ENCODE assay signal across 11 cellular contexts in the genomic region with DNA sequence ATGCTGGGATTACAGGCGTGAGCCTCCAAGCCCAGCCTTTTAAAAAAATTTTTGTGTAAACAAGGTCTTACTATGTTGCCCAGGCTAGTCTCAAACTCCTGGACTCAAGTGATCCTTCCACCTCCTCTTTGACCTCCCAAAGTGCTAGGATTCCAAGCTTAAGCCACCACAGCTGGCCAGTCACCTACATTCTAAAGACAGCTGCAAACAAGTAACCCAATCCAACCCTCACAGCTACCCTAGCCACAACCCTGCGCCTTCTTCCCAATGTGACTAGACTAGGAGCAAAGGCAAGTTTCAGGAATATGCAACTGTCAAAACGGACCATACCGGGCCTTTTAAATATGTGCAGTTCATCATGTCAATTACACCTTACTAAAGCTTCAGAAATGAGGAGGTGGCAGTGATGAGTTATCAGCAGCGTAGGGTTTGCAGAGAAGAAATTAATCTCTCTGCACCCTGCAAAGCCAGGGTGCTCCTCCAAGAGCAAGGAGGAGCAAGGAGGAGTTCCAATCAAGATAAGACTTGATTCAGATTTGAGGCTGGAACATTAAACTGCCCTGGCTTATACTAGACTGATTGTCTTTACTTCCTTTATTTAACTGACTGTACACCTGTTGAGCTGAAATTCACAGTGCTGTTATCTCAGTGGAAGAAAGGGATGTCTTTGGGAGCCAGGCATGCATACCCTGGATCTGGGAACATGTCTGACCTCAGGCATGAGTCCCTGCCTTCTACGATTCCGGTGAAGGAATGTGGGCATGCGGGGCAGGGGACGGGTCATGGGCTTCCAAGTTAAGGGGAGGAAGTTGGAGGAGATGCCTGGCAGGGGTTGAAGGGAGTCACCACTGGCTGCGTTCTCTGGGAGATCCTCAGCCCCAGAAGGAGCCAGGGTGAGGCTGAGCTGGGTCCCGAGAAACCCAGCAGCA. TPM values are rescaled to one million over a fixed set of nuclear protein-coding genes. Genes with fewer than 3 reads are reported as not detected.
DNase-seq lines count a peak whose midpoint lies in the region; ATAC-seq, FAIRE-seq and TF ChIP-seq lines count a peak whose summit lies in the region.
"Had no signal": no experiment of that assay in that cellular context is flagged by ENCODE, and none has a peak within 500 bp of the region (broad histone marks: within the 10 kb centered on the region; RNA-seq: fewer than 3 reads in every experiment).

No MANE protein-coding gene starts in this region.

- no peaks in the 10 kb centered on the region for H4K20me1 ChIP-seq in SK-N-SH (ENCODE audit: insufficient read depth)

- FAIRE-seq in GM12891 (lab: Jason Lieb, UNC): peak; percentile 16

- DNase-seq in AG20443 (ENCODE audit: low spot score) (peak; percentile 4), GM12891 (ENCODE audit: insufficient read length, low spot score) (no peak), natural killer cell (no peak), cerebellum (ENCODE audit: low spot score) (no peak), SIG-M5 treated with dmso at 0.1 percent for 504 hours (lab: John Stamatoyannopoulos, UW; ENCODE audit: unreplicated experiment) (no peak), SK-N-SH (no peak)
- no peak for DNase-seq in activated naive CD8-positive, alpha-beta T cell treated with anti-CD3 and anti-CD28 coated beads, Interleukin-2, amount 50 U/mL, for 24 hours
- DNase-seq: H7, NCI-H2029, NCI-H774 had no signal

- H3K9ac ChIP-seq in SK-N-SH: no peak overlapping the region

- 0 out of 2 replicates have a peak, but pooled peaks cover 3% of the 10 kb centered on the region for H3K79me2 ChIP-seq in SK-N-SH (ENCODE audit: insufficient read depth)

- H3K9me2 ChIP-seq in SK-N-SH: no peaks in the 10 kb centered on the region

- intact Hi-C loops in natural killer cell (cut with micrococcal nuclease): no loop called here

- TF ChIP-seq EP300 in SK-N-SH (IDR thresholded peaks at IDR 0.05; ENCODE audit: borderline replicate concordance in 1 of 2, low read depth in 1 of 2, low read length in 1 of 2): no peak

- CTCF ChIA-PET in SK-N-SH (lab: Yijun Ruan, JAX): interaction anchor here (0.8 to 6.1 kb wide), 4 partner anchors 11 to 144 kb away, joined by 3 to 36 read pairs (median 19); partner anchors contain the start of gene TMEM120A

- H3K36me3 Mint-ChIP-seq in activated naive CD8-positive, alpha-beta T cell treated with anti-CD3 and anti-CD28 coated beads, Interleukin-2, amount 50 U/mL, for 24 hours (ENCODE audit: low read depth): peaks cover 25% of the 10 kb centered on the region
- no peaks in the 10 kb centered on the region for H3K36me3 Mint-ChIP-seq in natural killer cell

- POLR2A ChIA-PET in SK-N-SH (lab: Yijun Ruan, JAX): interaction anchor here (0.6 kb wide), 1 partner anchor 145 kb away, joined by 5 read pairs; no protein-coding TSS in a partner anchor

- TF ChIP-seq POLR2A in GM12891 (IDR thresholded peaks at IDR 0.05; ENCODE audit: low read depth, low read length): no peak

- H3K27me3 Mint-ChIP-seq in activated naive CD8-positive, alpha-beta T cell treated with anti-CD3 and anti-CD28 coated beads, Interleukin-2, amount 50 U/mL, for 24 hours: peaks cover 12% of the 10 kb centered on the region
- no peaks in the 10 kb centered on the region for H3K27me3 Mint-ChIP-seq in natural killer cell (ENCODE audit: low read depth in 2 of 2)

- H3K9me3 Mint-ChIP-seq in activated naive CD8-positive, alpha-beta T cell treated with anti-CD3 and anti-CD28 coated beads, Interleukin-2, amount 50 U/mL, for 24 hours: no peaks in the 10 kb centered on the region
- no peaks in the 10 kb centered on the region for H3K9me3 Mint-ChIP-seq in natural killer cell

- peaks cover 43% of the 10 kb centered on the region for H3K4me1 Mint-ChIP-seq in activated naive CD8-positive, alpha-beta T cell treated with anti-CD3 and anti-CD28 coated beads, Interleukin-2, amount 50 U/mL, for 24 hours
- H3K4me1 Mint-ChIP-seq in natural killer cell: peaks cover 22 to 24% of the 10 kb centered on the region in 2 donors

- 94% methylated on average over 11 of the region's 11 CpGs for WGBS in SK-N-SH (ENCODE audit: low lambda C conversion rate)

- H3K4me1 ChIP-seq in SK-N-SH (ENCODE audit: control insufficient read depth in 1 of 2, insufficient read depth in 2 of 2, low read depth in 1 of 2, low read length in 1 of 2): no peaks in the 10 kb centered on the region; a peak in 1 of 4 replicates

- no peak for TF ChIP-seq RAD21 in SK-N-SH (IDR thresholded peaks at IDR 0.05; ENCODE audit: low read length)

- H3K36me3 ChIP-seq in SK-N-SH (replicated peaks in 1 of 2; ENCODE audit: control insufficient read depth in 1 of 2, insufficient read depth in 2 of 2, low read length in 1 of 2): peaks cover 3 to 4% of the 10 kb centered on the region in 2 experiments

- H2AFZ ChIP-seq in SK-N-SH (ENCODE audit: low read depth): no peak overlapping the region

- no peak overlapping the region for H3K27ac ChIP-seq in SK-N-SH (ENCODE audit: low read depth in 2 of 2, low read length in 1 of 2)

- ATAC-seq in activated naive CD8-positive, alpha-beta T cell treated with anti-CD3 and anti-CD28 coated beads, Interleukin-2, amount 50 U/mL, for 24 hours: no peak
- no peak for ATAC-seq in natural killer cell
- ATAC-seq in GM18909 (IDR thresholded peaks at IDR 0.05; ENCODE audit: poor library complexity, unreplicated experiment): no peak

- H3K4me3 Mint-ChIP-seq in activated naive CD8-positive, alpha-beta T cell treated with anti-CD3 and anti-CD28 coated beads, Interleukin-2, amount 50 U/mL, for 24 hours: peak overlapping the region; percentile 59
- peak overlapping the region; percentile 75 for H3K4me3 Mint-ChIP-seq in natural killer cell

- no peak overlapping the region for H3K4me2 ChIP-seq in SK-N-SH

- H3K9me3 ChIP-seq in SK-N-SH: no peaks in the 10 kb centered on the region

- H3K4me3 ChIP-seq in SK-N-SH (ENCODE audit: low read depth in 2 of 2, low read length in 1 of 2): no peak overlapping the region

- no peaks in the 10 kb centered on the region for H3F3A ChIP-seq in SK-N-SH (replicated peaks; ENCODE audit: insufficient read depth)

- H3K27me3 ChIP-seq in SK-N-SH (ENCODE audit: insufficient read depth): no peaks in the 10 kb centered on the region

- H3K27ac Mint-ChIP-seq in activated naive CD8-positive, alpha-beta T cell treated with anti-CD3 and anti-CD28 coated beads, Interleukin-2, amount 50 U/mL, for 24 hours: peak overlapping the region; percentile 89
- H3K27ac Mint-ChIP-seq in natural killer cell: peak overlapping the region; percentile 82 to 91

- TF ChIP-seq CTCF in natural killer cell (IDR thresholded peaks at IDR 0.05) (no peak), SK-N-SH (IDR thresholded peaks at IDR 0.05) (no peak)

TF ChIP-seq in GM12891, 5 proteins besides CTCF, POLR2A, EP300 and RAD21:
- TF ChIP-seq TAF1 (IDR thresholded peaks at IDR 0.05; ENCODE audit: low read depth, low read length): no peak
- no peak for TF ChIP-seq POLR2AphosphoS5 (IDR thresholded peaks at IDR 0.05; ENCODE audit: low read depth, low read length)
- TF ChIP-seq SPI1 (IDR thresholded peaks at IDR 0.05; ENCODE audit: low read depth, low read length): no peak
- TF ChIP-seq PAX5 (IDR thresholded peaks at IDR 0.05; ENCODE audit: insufficient read depth, low read length, severe bottlenecking): no peak
- no peak for TF ChIP-seq POU2F2 (IDR thresholded peaks at IDR 0.05; ENCODE audit: low read depth, low read length)

TF ChIP-seq in SK-N-SH, 30 proteins besides CTCF, POLR2A, EP300 and RAD21 (continues in another document):
- TF ChIP-seq TCF12 (IDR thresholded peaks at IDR 0.05): no peak
- TF ChIP-seq IRF3 (IDR thresholded peaks at IDR 0.05; ENCODE audit: low read depth, low read length): no peak
- no peak for TF ChIP-seq TEAD4 (IDR thresholded peaks at IDR 0.05; ENCODE audit: borderline replicate concordance, insufficient read depth)
- TF ChIP-seq USF2 (IDR thresholded peaks at IDR 0.05; ENCODE audit: borderline replicate concordance, low read depth, low read length): no peak
- no peak for TF ChIP-seq EZH2phosphoT487 (IDR thresholded peaks at IDR 0.05; ENCODE audit: borderline replicate concordance, low read depth)
- TF ChIP-seq RFX5 (IDR thresholded peaks at IDR 0.05; ENCODE audit: low read length): no peak

RNA-seq across cellular contexts. Expression of gene TMEM120A, which starts 15.5 kb away (rescaled TPM):
- polyA plus RNA-seq in GM12891 (2012; ENCODE audit: low read depth, missing spikeins): 41.7 TPM
- total RNA-seq in natural killer cell: 10 to 100 TPM; 24.3 to 38.1 (median 34.6) TPM
- 16.7 TPM for total RNA-seq in cerebellum
- 59.8 and 95.2 TPM in 2 replicates for polyA plus RNA-seq in SK-N-SH (2012; rRNA removed)
- 26.4 and 50.4 TPM in 2 replicates for polyA plus RNA-seq in SK-N-SH (2012; cell fraction: cytosol; rRNA removed)
- 120 and 190 TPM in 2 replicates for polyA plus RNA-seq in SK-N-SH (2012; cell fraction: nucleus; rRNA removed)

RNA-seq across cellular contexts. Expression of gene STYXL1, which starts 37.9 kb away (rescaled TPM):
- polyA plus RNA-seq in GM12891 (2012; ENCODE audit: low read depth, missing spikeins): 46.1 TPM
- 10 to 100 TPM; 15.1 to 33.2 (median 18.8) TPM for total RNA-seq in natural killer cell
- 15.0 TPM for total RNA-seq in cerebellum
- polyA plus RNA-seq in SK-N-SH (2012; rRNA removed): 86.6 and 89.4 TPM in 2 replicates
- polyA plus RNA-seq in SK-N-SH (2012; cell fraction: cytosol; rRNA removed): 68.1 and 79.1 TPM in 2 replicates
- 66.0 and 75.5 TPM in 2 replicates for polyA plus RNA-seq in SK-N-SH (2012; cell fraction: nucleus; rRNA removed)

RNA-seq across cellular contexts. Expression of gene MDH2, which starts 38.0 kb away (rescaled TPM):
- 196 TPM for polyA plus RNA-seq in GM12891 (2012; ENCODE audit: low read depth, missing spikeins)
- total RNA-seq in natural killer cell (10 to 100 TPM; 75.9 to 95.0 (median 93.9) TPM), cerebellum (36.3 TPM)
- polyA plus RNA-seq in SK-N-SH (2012; rRNA removed): 244 and 301 TPM in 2 replicates
- polyA plus RNA-seq in SK-N-SH (2012; cell fraction: cytosol; rRNA removed): 157 and 199 TPM in 2 replicates
- polyA plus RNA-seq in SK-N-SH (2012; cell fraction: nucleus; rRNA removed): 189 and 235 TPM in 2 replicates
